Comparison of ENCODE assay signal across 8 cellular contexts in genomic region chr10:133393401-133394063, GRCh38. TPM values are rescaled to one million over a fixed set of nuclear protein-coding genes. Genes with fewer than 3 reads are reported as not detected.
DNase-seq lines count a peak whose midpoint lies in the region; ATAC-seq and TF ChIP-seq lines count a peak whose summit lies in the region.

No MANE protein-coding gene starts in this region.

- peaks cover 67% of the 10 kb centered on the region for H3K4me1 ChIP-seq in CD4-positive, alpha-beta memory T cell (ENCODE audit: insufficient read depth, low read length)
- H3K4me1 ChIP-seq in OCI-LY1 (ENCODE audit: insufficient read depth, low read length, severe bottlenecking) (peaks cover 48% of the 10 kb centered on the region), neutrophil (ENCODE audit: control insufficient read depth in 1 of 2, insufficient read depth in 1 of 2, low read depth in 1 of 2, low read length in 1 of 2) (peaks cover 23 to 28% of the 10 kb centered on the region in 2 experiments)

- peak overlapping the region in 1 of 2 donors; percentile 89 for H3K4me3 ChIP-seq in CD4-positive, alpha-beta memory T cell (ENCODE audit: low read length in 2 of 2)
- peak overlapping the region; percentile 99 for H3K4me3 ChIP-seq in OCI-LY1 (ENCODE audit: low read depth, low read length, poor library complexity, severe bottlenecking)
- peak overlapping the region; percentile 64 to 88 for H3K4me3 ChIP-seq in neutrophil (ENCODE audit: low read depth in 1 of 2, low read length in 1 of 2)

- H3K9me3 ChIP-seq in CD4-positive, alpha-beta memory T cell (ENCODE audit: control insufficient read depth in 1 of 2, low read length in 2 of 2) = no peaks in the 10 kb centered on the region
- H3K9me3 ChIP-seq in OCI-LY1 (ENCODE audit: low read length) = no peaks in the 10 kb centered on the region
- H3K9me3 ChIP-seq in neutrophil = no peaks in the 10 kb centered on the region

- no peak overlapping the region for H2AFZ ChIP-seq in OCI-LY1 (ENCODE audit: low read length)

- POLR2A ChIA-PET in CD4-positive, alpha-beta memory T cell (lab: Charles Lee; ENCODE audit: partially characterized antibody) = interaction anchor here (0.5 to 2.6 kb wide), 3 partner anchors 20 to 63 kb away, joined by 3 to 13 read pairs (median 3); partner anchors contain the start of gene CALY

- CTCF ChIA-PET in CD4-positive, alpha-beta memory T cell (lab: Charles Lee; ENCODE audit: partially characterized antibody) = interaction anchor here (1.1 to 1.2 kb wide), 2 partner anchors 45 to 64 kb away, joined by 3 read pairs; no protein-coding TSS in a partner anchor

- H3K79me2 ChIP-seq in OCI-LY1 (ENCODE audit: insufficient read depth, low read length) = peaks cover 12% of the 10 kb centered on the region

- no peaks in the 10 kb centered on the region for H3F3A ChIP-seq in OCI-LY1 (ENCODE audit: insufficient read depth, low read length)

- H3K36me3 ChIP-seq in CD4-positive, alpha-beta memory T cell (ENCODE audit: insufficient read depth, low read length) = peaks cover 16% of the 10 kb centered on the region
- H3K36me3 ChIP-seq in OCI-LY1 (ENCODE audit: insufficient read depth, low read length) (peaks cover 21% of the 10 kb centered on the region), neutrophil (peaks cover 9% of the 10 kb centered on the region)

- H3K4me2 ChIP-seq in OCI-LY1 (ENCODE audit: low read length) = peak overlapping the region; percentile 61

- peak overlapping the region; percentile 57 to 88 (median 77) for H3K27ac Mint-ChIP-seq in CD4-positive, alpha-beta memory T cell
- peak overlapping the region in 1 of 2 donors; percentile 81 for H3K27ac Mint-ChIP-seq in effector memory CD8-positive, alpha-beta T cell

- H3K27ac ChIP-seq in CD4-positive, alpha-beta memory T cell (ENCODE audit: low read depth, low read length) = peak overlapping the region; percentile 78
- H3K27ac ChIP-seq in OCI-LY1 (ENCODE audit: low read depth, low read length, poor library complexity, severe bottlenecking) (peak overlapping the region; percentile 3), neutrophil (peak overlapping the region; percentile 75)

- intact Hi-C loops in CD4-positive, alpha-beta memory T cell (cut with micrococcal nuclease) = loop anchor here (1.0 to 5.0 kb wide), 6 partner anchors 15 to 131 kb away; partner anchors contain the start of genes ECHS1, FUOM, TUBGCP2 and ZNF511

- H3K9ac ChIP-seq in OCI-LY1 (ENCODE audit: low read length) = peak overlapping the region; percentile 44

- ATAC-seq in effector memory CD8-positive, alpha-beta T cell (replicated peaks) = no peak
- no peak for ATAC-seq in GM19324 (IDR thresholded peaks at IDR 0.05; ENCODE audit: low FRiP score, unreplicated experiment)

- no peaks in the 10 kb centered on the region for H3K9me2 ChIP-seq in OCI-LY1 (ENCODE audit: low read depth, low read length)

- H3K36me3 Mint-ChIP-seq in CD4-positive, alpha-beta memory T cell = peaks cover 12 to 29% of the 10 kb centered on the region in 2 donors
- peaks cover 42% of the 10 kb centered on the region for H3K36me3 Mint-ChIP-seq in effector memory CD8-positive, alpha-beta T cell (ENCODE audit: insufficient read depth)

- H3K27me3 ChIP-seq in CD4-positive, alpha-beta memory T cell (ENCODE audit: insufficient read depth, low read length) = no peaks in the 10 kb centered on the region
- H3K27me3 ChIP-seq in OCI-LY1 (ENCODE audit: insufficient read depth, low read length) (no peaks in the 10 kb centered on the region), neutrophil (no peaks in the 10 kb centered on the region)

- peak overlapping the region; percentile 73 to 95 (median 90) for H3K4me3 Mint-ChIP-seq in CD4-positive, alpha-beta memory T cell
- H3K4me3 Mint-ChIP-seq in effector memory CD8-positive, alpha-beta T cell = peak overlapping the region; percentile 89 to 92

- peaks cover 32 to 71% (median 50%) of the 10 kb centered on the region in 4 donors for H3K4me1 Mint-ChIP-seq in CD4-positive, alpha-beta memory T cell
- H3K4me1 Mint-ChIP-seq in effector memory CD8-positive, alpha-beta T cell (ENCODE audit: low read depth in 2 of 2) = peaks cover 39 to 46% of the 10 kb centered on the region in 2 donors

- TF ChIP-seq CTCF in OCI-LY1 (IDR thresholded peaks at IDR 0.05; ENCODE audit: low read length) (no peak), neutrophil (IDR thresholded peaks at IDR 0.05) (no peak)

- peaks cover 0 to 2% (median 0%) of the 10 kb centered on the region in 8 donors for H3K9me3 Mint-ChIP-seq in CD4-positive, alpha-beta memory T cell
- no peaks in the 10 kb centered on the region for H3K9me3 Mint-ChIP-seq in effector memory CD8-positive, alpha-beta T cell

- no peaks in the 10 kb centered on the region for H4K20me1 ChIP-seq in OCI-LY1 (ENCODE audit: insufficient read depth, low read length)

- no peaks in the 10 kb centered on the region for H3K27me3 Mint-ChIP-seq in CD4-positive, alpha-beta memory T cell
- no peaks in the 10 kb centered on the region for H3K27me3 Mint-ChIP-seq in effector memory CD8-positive, alpha-beta T cell

- no peak for DNase-seq in CD4-positive, alpha-beta memory T cell
- DNase-seq in effector memory CD8-positive, alpha-beta T cell = no peak
- DNase-seq in anterior cingulate cortex (lab: John Stamatoyannopoulos, UW) (no peak), UCSD-AML1 (lab: John Stamatoyannopoulos, UW; ENCODE audit: unreplicated experiment) (no peak), KG1 (lab: John Stamatoyannopoulos, UW) (no peak)

RNA-seq across cellular contexts. Expression of gene MTG1, which starts 0.4 kb away (rescaled TPM):
- 10 to 100 TPM; 64.8 to 65.4 TPM for total RNA-seq in CD4-positive, alpha-beta memory T cell
- 10 to 100 TPM; 32.6 to 37.0 TPM for polyA plus RNA-seq in CD4-positive, alpha-beta memory T cell

RNA-seq across cellular contexts. Expression of gene PAOX, which starts 14.5 kb away (rescaled TPM):
- total RNA-seq in CD4-positive, alpha-beta memory T cell = 1 to 10 TPM; 9.1 to 9.5 TPM
- polyA plus RNA-seq in CD4-positive, alpha-beta memory T cell = 10 to 100 TPM in 1 of 2 donors, 1 to 10 TPM in 1; 7.6 to 10.3 TPM

RNA-seq across cellular contexts. Expression of gene ECHS1, which starts 20.4 kb away (rescaled TPM):
- 10 to 100 TPM; 29.7 to 30.6 TPM for total RNA-seq in CD4-positive, alpha-beta memory T cell
- 100 to 1,000 TPM in 1 of 2 donors, 10 to 100 TPM in 1; 81.4 to 117 TPM for polyA plus RNA-seq in CD4-positive, alpha-beta memory T cell

RNA-seq across cellular contexts. Expression of gene SPRN, which starts 30.9 kb away (rescaled TPM):
- total RNA-seq in CD4-positive, alpha-beta memory T cell = not detected
- under 1 TPM; 0.14 to 0.26 TPM for polyA plus RNA-seq in CD4-positive, alpha-beta memory T cell

RNA-seq across cellular contexts. Expression of gene FUOM, which starts 35.7 kb away (rescaled TPM):
- total RNA-seq in CD4-positive, alpha-beta memory T cell = 10 to 100 TPM; 17.1 to 18.1 TPM
- polyA plus RNA-seq in CD4-positive, alpha-beta memory T cell = 10 to 100 TPM; 15.6 to 16.3 TPM

Comparison
In these comparisons a context has a peak if more than half of its experiments do, and no peak if none do; other contexts are left out.
1. H3K27ac ChIP-seq: peak in every context shown above with its lines; median percentile 78 in CD4-positive, alpha-beta memory T cell; 75 in neutrophil; 3 in OCI-LY1.